ENCODE assay signal across 15 cellular contexts in the genomic region with DNA sequence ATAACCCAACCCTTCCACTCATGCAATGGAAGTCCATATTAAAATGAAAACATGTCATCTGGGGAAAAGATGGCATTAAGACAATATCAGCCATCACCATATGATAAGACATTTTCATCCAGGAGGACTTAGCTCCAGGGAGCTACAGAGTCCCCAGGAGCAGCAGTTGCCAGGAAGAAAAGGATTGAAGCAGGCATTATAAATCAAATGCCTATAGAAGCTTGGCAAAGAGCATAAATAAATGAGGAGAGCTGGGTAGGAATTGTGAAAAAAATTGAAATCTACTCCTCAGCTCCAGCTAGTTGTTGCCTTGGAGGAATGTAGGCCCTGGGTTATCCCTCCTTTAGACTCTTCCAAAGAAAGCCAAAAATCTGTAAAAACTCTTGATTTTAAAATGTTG. TPM values are rescaled to one million over a fixed set of nuclear protein-coding genes. Genes with fewer than 3 reads are reported as not detected.
"Had no signal": no experiment of that assay in that cellular context is flagged by ENCODE, and none has a peak within 500 bp of the region (broad histone marks: within the 10 kb centered on the region; RNA-seq: fewer than 3 reads in every experiment).

No MANE protein-coding gene starts in this region.

- H3K27ac Mint-ChIP-seq: activated CD8-positive, alpha-beta T cell treated with anti-CD3 and anti-CD28 coated beads, Interleukin-2, amount 10 ng/mL, durations not matched to agents 7 days and 5 days; effector memory CD8-positive, alpha-beta T cell; nephron progenitor cell; stimulated activated naive CD8-positive, alpha-beta T cell treated with anti-CD3 and anti-CD28 coated beads, Interleukin-15, Interleukin-2, amounts not matched to agents 100 ng/mL and 50 ng/mL, for 24 hours had no signal

- H3K27ac ChIP-seq: coronary artery, WERI-Rb-1 had no signal

- H3K4me3 ChIP-seq: coronary artery had no signal

- DNase-seq: activated CD4-positive, alpha-beta T cell treated with anti-CD3 and anti-CD28 coated beads for 4 hours; activated CD8-positive, alpha-beta memory T cell treated with anti-CD3 and anti-CD28 coated beads, Interleukin-2, amount 50 U/mL, for 48 hours; activated CD8-positive, alpha-beta T cell treated with anti-CD3 and anti-CD28 coated beads, Interleukin-2, amount 10 ng/mL, durations not matched to agents 7 days and 5 days; activated naive CD4-positive, alpha-beta T cell; effector memory CD8-positive, alpha-beta T cell; glutamatergic neuron; mesenchymal stem cell; nephron progenitor cell; stimulated activated CD4-positive, alpha-beta T cell treated with anti-CD3 and anti-CD28 coated beads, Interleukin-4, amount 100 ng/mL, for 1 hour; T-helper 9 cell; WERI-Rb-1 had no signal

- H3K27me3 Mint-ChIP-seq: effector memory CD8-positive, alpha-beta T cell; stimulated activated naive CD8-positive, alpha-beta T cell treated with anti-CD3 and anti-CD28 coated beads, Interleukin-15, Interleukin-2, amounts not matched to agents 100 ng/mL and 50 ng/mL, for 24 hours had no signal

- H3K4me3 Mint-ChIP-seq: activated CD8-positive, alpha-beta T cell treated with anti-CD3 and anti-CD28 coated beads, Interleukin-2, amount 10 ng/mL, durations not matched to agents 7 days and 5 days; effector memory CD8-positive, alpha-beta T cell; nephron progenitor cell; stimulated activated naive CD8-positive, alpha-beta T cell treated with anti-CD3 and anti-CD28 coated beads, Interleukin-15, Interleukin-2, amounts not matched to agents 100 ng/mL and 50 ng/mL, for 24 hours had no signal

- H3K36me3 ChIP-seq: WERI-Rb-1 had no signal

- FAIRE-seq: urothelium cell line had no signal

- H3K9me3 Mint-ChIP-seq: nephron progenitor cell; stimulated activated naive CD8-positive, alpha-beta T cell treated with anti-CD3 and anti-CD28 coated beads, Interleukin-15, Interleukin-2, amounts not matched to agents 100 ng/mL and 50 ng/mL, for 24 hours had no signal

- ATAC-seq: activated CD8-positive, alpha-beta T cell treated with anti-CD3 and anti-CD28 coated beads, Interleukin-2, amount 10 ng/mL, durations not matched to agents 7 days and 5 days; effector memory CD8-positive, alpha-beta T cell; left lobe of liver had no signal

RNA-seq across cellular contexts. Expression of a gene that starts 42.5 kb away (rescaled TPM):
- total RNA-seq: activated CD8-positive, alpha-beta T cell treated with anti-CD3 and anti-CD28 coated beads, Interleukin-2, amount 10 ng/mL, durations not matched to agents 7 days and 5 days had no signal
